Comparison of ENCODE assay signal across 8 cellular contexts in the genomic region with DNA sequence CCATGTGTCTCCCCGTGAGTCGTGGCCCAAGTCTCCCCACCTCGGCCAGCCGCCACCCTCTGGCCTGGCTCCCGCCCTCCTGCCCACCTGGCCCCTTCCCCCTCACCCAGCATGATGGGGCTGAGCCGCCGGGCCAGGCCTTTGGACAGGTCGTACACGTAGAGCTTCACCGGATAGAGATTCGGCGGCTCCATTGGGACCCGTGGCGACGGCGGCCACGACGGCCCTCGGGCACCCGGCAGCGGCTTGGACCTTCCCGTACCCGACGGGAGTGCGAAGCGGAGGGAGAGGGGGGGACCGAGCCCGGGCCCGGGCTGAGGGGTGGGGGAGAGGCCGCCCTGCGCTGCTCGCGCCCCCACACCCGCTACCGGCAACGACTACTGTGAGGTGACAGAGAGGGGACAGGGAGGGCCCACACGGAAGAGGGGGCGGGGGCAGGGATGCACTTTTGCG. TPM values are rescaled to one million over a fixed set of nuclear protein-coding genes. Genes with fewer than 3 reads are reported as not detected.
DNase-seq lines count a peak whose midpoint lies in the region; ATAC-seq and TF ChIP-seq lines count a peak whose summit lies in the region.

TSS of gene DESI1 (minus strand) at position 398 of the 453 bp plus-strand sequence. CDS start at position 194, 204 bp downstream.

- intact Hi-C loops in A673 (cut with micrococcal nuclease; ENCODE audit: unreplicated experiment): no loop called here
- intact Hi-C loops in esophagus muscularis mucosa (cut with DNase I): loop anchor here (2.0 kb wide), 1 partner anchor 76 kb away; the partner anchor contains the start of gene POLR3H

- H3K27ac ChIP-seq in A673 (ENCODE audit: low read depth, low read length, poor library complexity, severe bottlenecking) (peak within 1 kb of the TSS; percentile 98), SK-N-MC (peak within 1 kb of the TSS; percentile 98), esophagus muscularis mucosa (replicated peaks in 1 of 4) (peak within 1 kb of the TSS; percentile 95 to 99 (median 98))

- peak within 1 kb of the TSS; percentile 95 for H3K4me3 Mint-ChIP-seq in nephron progenitor cell

- H3K4me1 ChIP-seq in A673 (ENCODE audit: insufficient read depth, low read length, poor library complexity, severe bottlenecking): peaks cover 19% of the 10 kb centered on the region
- H3K4me1 ChIP-seq in esophagus muscularis mucosa: peaks cover 25 to 64% (median 47%) of the 10 kb centered on the region in 4 donors

- TF ChIP-seq CTCF in A673 (conservative IDR thresholded peaks at IDR 0.05; ENCODE audit: low read depth, low read length) (no peak), esophagus muscularis mucosa (IDR thresholded peaks at IDR 0.05) (no peak), nephron progenitor cell (IDR thresholded peaks at IDR 0.05) (no peak)

- no peaks in the 10 kb centered on the region for H3K9me3 ChIP-seq in A673 (ENCODE audit: low read depth, low read length, poor library complexity, severe bottlenecking)
- no peaks in the 10 kb centered on the region for H3K9me3 ChIP-seq in SK-N-MC (ENCODE audit: low read depth, low read length)
- H3K9me3 ChIP-seq in esophagus muscularis mucosa: no peaks in the 10 kb centered on the region

- H3K9ac ChIP-seq in SK-N-MC (ENCODE audit: insufficient read length): peak within 1 kb of the TSS; percentile 98

- TF ChIP-seq EP300 in esophagus muscularis mucosa (IDR thresholded peaks at IDR 0.05): no peak

- peak within 1 kb of the TSS; percentile 100 for H3K27ac Mint-ChIP-seq in nephron progenitor cell

- H3K36me3 ChIP-seq in A673 (ENCODE audit: insufficient read depth, low read length, poor library complexity, severe bottlenecking) (peaks cover 33% of the 10 kb centered on the region), SK-N-MC (ENCODE audit: insufficient read depth, low read length) (peaks cover 32% of the 10 kb centered on the region), esophagus muscularis mucosa (peaks cover 23 to 38% (median 31%) of the 10 kb centered on the region in 4 donors)

- H3K4me3 ChIP-seq in A673 (ENCODE audit: low read depth, low read length, poor library complexity, severe bottlenecking): peak within 1 kb of the TSS; percentile 88
- peak within 1 kb of the TSS; percentile 99 for H3K4me3 ChIP-seq in SK-N-MC
- peak within 1 kb of the TSS; percentile 73 to 98 (median 94) for H3K4me3 ChIP-seq in esophagus muscularis mucosa

- DNase-seq in A673 (ENCODE audit: low spot score): peak; percentile 28
- no peak for DNase-seq in SK-N-MC (ENCODE audit: low read depth, low spot score)
- DNase-seq in esophagus muscularis mucosa (ENCODE audit: extremely low spot score): peak; percentile 93
- no peak for DNase-seq in nephron progenitor cell
- no peak for DNase-seq in GM03348 (ENCODE audit: low spot score)
- no peak for DNase-seq in SK-N-DZ (ENCODE audit: low spot score)

- no TSS peak for BruUV-seq in A673 (replicated peaks; lab: Mats Ljungman, UMichigan)

- ATAC-seq in GM18519 (IDR thresholded peaks at IDR 0.05; ENCODE audit: low FRiP score, unreplicated experiment) (peak; percentile 7), HG03064 (IDR thresholded peaks at IDR 0.05; ENCODE audit: low read depth, unreplicated experiment) (peak; percentile 16)

- H3K27me3 ChIP-seq in A673 (replicated peaks; ENCODE audit: insufficient read depth, low read depth, low read length, poor library complexity) (no peaks in the 10 kb centered on the region), esophagus muscularis mucosa (no peaks in the 10 kb centered on the region)

- TF ChIP-seq POLR2A in esophagus muscularis mucosa (IDR thresholded peaks at IDR 0.05; ENCODE audit: low read depth): peak; percentile 31

- H3K36me3 Mint-ChIP-seq in nephron progenitor cell (ENCODE audit: low read depth): peaks cover 31% of the 10 kb centered on the region

- POLR2A ChIA-PET in A673 (lab: Charles Lee; ENCODE audit: low non-redundant PET): interaction anchor here (0.6 kb wide), 2 partner anchors 31 to 300 kb away, joined by 3 to 4 read pairs; partner anchors contain the start of gene PMM1

- peaks cover 45% of the 10 kb centered on the region for H3K4me1 Mint-ChIP-seq in nephron progenitor cell

- no peaks in the 10 kb centered on the region for H3K9me3 Mint-ChIP-seq in nephron progenitor cell

- 3% methylated on average over 7 of the region's 39 CpGs for WGBS in esophagus muscularis mucosa

- no peaks in the 10 kb centered on the region for H3K27me3 Mint-ChIP-seq in nephron progenitor cell (ENCODE audit: low read depth, poor library complexity)

- CTCF ChIA-PET in A673 (lab: Charles Lee): interaction anchor here (0.6 to 1.0 kb wide), 2 partner anchors 46 to 77 kb away, joined by 3 to 4 read pairs; partner anchors contain the start of gene POLR3H

RNA-seq across cellular contexts. Expression of gene DESI1, which starts in this region (rescaled TPM):
- total RNA-seq in A673 (2021) (44.0 and 47.6 TPM in 2 replicates), esophagus muscularis mucosa (10 to 100 TPM; 18.6 to 76.5 (median 33.7) TPM)
- polyA plus RNA-seq in SK-N-DZ (2014; cell fraction: cytosol; rRNA removed): 19.1 and 22.3 TPM in 2 replicates
- 28.5 and 38.3 TPM in 2 replicates for polyA plus RNA-seq in SK-N-DZ (2014; cell fraction: nucleus; rRNA removed)

Comparison
In these comparisons a context has a peak if more than half of its experiments do, and no peak if none do; other contexts are left out.
1. DNase-seq: peak in A673 (single experiment) and esophagus muscularis mucosa (single experiment); none in SK-N-MC (single experiment), nephron progenitor cell (single experiment), GM03348 (single experiment) and SK-N-DZ (single experiment).
2. Peak in every context shown above with its lines, with median percentiles within 50 percentile points of each other: H3K27ac ChIP-seq and H3K4me3 ChIP-seq.